ENCODE assay signal across 28 cellular contexts in genomic region chr20:16052406-16052805, GRCh38.
"Had no signal": no experiment of that assay in that cellular context is flagged by ENCODE, and none has a peak within 500 bp of the region (broad histone marks: within the 10 kb centered on the region; RNA-seq: fewer than 3 reads in every experiment).

No MANE protein-coding gene starts in this region.

- H3K36me3 ChIP-seq: esophagus squamous epithelium, gastrocnemius medialis, left ventricle myocardium inferior, sigmoid colon, thyroid gland, upper lobe of left lung, vagina had no signal

- H3K36me3 Mint-ChIP-seq: activated naive CD4-positive, alpha-beta T cell treated with anti-CD3 and anti-CD28 coated beads, Interleukin-2, amount 50 U/mL, for 24 hours; stimulated activated effector memory CD8-positive, alpha-beta T cell treated with anti-CD3 and anti-CD28 coated beads, Interleukin-12 subunit alpha, Interleukin-12 subunit beta, amount 100 ng/mL, for 72 hours had no signal

- H3K27me3 ChIP-seq: esophagus squamous epithelium, gastrocnemius medialis, hepatocyte, sigmoid colon, thyroid gland, upper lobe of left lung, vagina had no signal

- H3K9me3 ChIP-seq: esophagus squamous epithelium, gastrocnemius medialis, left ventricle myocardium inferior, sigmoid colon, thyroid gland, upper lobe of left lung, vagina had no signal

- DNase-seq: activated CD4-positive, alpha-beta T cell treated with anti-CD3 and anti-CD28 coated beads, Interleukin-2, amount 10 ng/mL, durations not matched to agents 7 days and 5 days; activated CD4-positive, CD25-positive, alpha-beta regulatory T cell treated with anti-CD3 and anti-CD28 coated beads, Interleukin-2, amount 50 U/mL, for 72 hours; activated CD8-positive, alpha-beta T cell treated with anti-CD3 and anti-CD28 coated beads for 36 hours; activated naive CD8-positive, alpha-beta T cell treated with anti-CD3 and anti-CD28 coated beads, Interleukin-2, amount 50 U/mL, for 24 hours; activated T-cell treated with anti-CD3 and anti-CD28 coated beads, Interleukin-2, amount 50 U/mL, for 48 hours; esophagus squamous epithelium; gastrocnemius medialis; islet precursor cell; left ventricle myocardium inferior; nephron progenitor cell; posterior cingulate gyrus; sigmoid colon; small intestine; stimulated activated CD4-positive, alpha-beta T cell treated with anti-CD3 and anti-CD28 coated beads, Interleukin-4, amount 100 ng/mL, for 24 hours; stimulated activated naive CD8-positive, alpha-beta T cell treated with anti-CD3 and anti-CD28 coated beads, Interleukin-15, amount 100 ng/mL, for 72 hours; substantia nigra; T-helper 2 cell; thyroid gland; upper lobe of left lung had no signal

- H3K4me1 Mint-ChIP-seq: activated CD4-positive, alpha-beta T cell treated with anti-CD3 and anti-CD28 coated beads, Interleukin-2, amount 10 ng/mL, durations not matched to agents 7 days and 5 days; activated naive CD4-positive, alpha-beta T cell treated with anti-CD3 and anti-CD28 coated beads, Interleukin-2, amount 50 U/mL, for 24 hours; activated naive CD8-positive, alpha-beta T cell treated with anti-CD3 and anti-CD28 coated beads, Interleukin-2, amount 50 U/mL, for 24 hours; central memory CD8-positive, alpha-beta T cell; nephron progenitor cell; stimulated activated effector memory CD8-positive, alpha-beta T cell treated with anti-CD3 and anti-CD28 coated beads, Interleukin-12 subunit alpha, Interleukin-12 subunit beta, amount 100 ng/mL, for 72 hours; stimulated activated naive CD8-positive, alpha-beta T cell treated with anti-CD3 and anti-CD28 coated beads, Interleukin-15, amount 100 ng/mL, for 72 hours had no signal

- H2AFZ ChIP-seq: hepatocyte had no signal

- H3K4me1 ChIP-seq: esophagus squamous epithelium, gastrocnemius medialis, left ventricle myocardium inferior, sigmoid colon, thyroid gland, upper lobe of left lung, vagina had no signal

- FAIRE-seq: bronchial epithelial cell, small intestine had no signal

- H3K4me2 ChIP-seq: hepatocyte had no signal

- H3K4me3 ChIP-seq: esophagus squamous epithelium, gastrocnemius medialis, hepatocyte, left ventricle myocardium inferior, lung, sigmoid colon, thyroid gland, upper lobe of left lung, vagina had no signal

- H3K4me3 Mint-ChIP-seq: activated CD4-positive, alpha-beta T cell treated with anti-CD3 and anti-CD28 coated beads, Interleukin-2, amount 10 ng/mL, durations not matched to agents 7 days and 5 days; activated CD8-positive, alpha-beta T cell treated with anti-CD3 and anti-CD28 coated beads for 36 hours; activated naive CD4-positive, alpha-beta T cell treated with anti-CD3 and anti-CD28 coated beads, Interleukin-2, amount 50 U/mL, for 24 hours; activated naive CD8-positive, alpha-beta T cell treated with anti-CD3 and anti-CD28 coated beads, Interleukin-2, amount 50 U/mL, for 24 hours; central memory CD8-positive, alpha-beta T cell; dendritic cell treated with granulocyte-macrophage colony-stimulating factor and Interleukin-4, amounts not matched to agents 40 ng/mL and 50 ng/mL, for 4 days; nephron progenitor cell; stimulated activated effector memory CD8-positive, alpha-beta T cell treated with anti-CD3 and anti-CD28 coated beads, Interleukin-12 subunit alpha, Interleukin-12 subunit beta, amount 100 ng/mL, for 72 hours; stimulated activated naive CD8-positive, alpha-beta T cell treated with anti-CD3 and anti-CD28 coated beads, Interleukin-15, amount 100 ng/mL, for 72 hours had no signal

- H3K27ac ChIP-seq: epithelial cell of prostate, esophagus squamous epithelium, gastrocnemius medialis, hepatocyte, left ventricle myocardium inferior, sigmoid colon, thyroid gland, upper lobe of left lung, vagina had no signal

- ATAC-seq: activated CD8-positive, alpha-beta T cell treated with anti-CD3 and anti-CD28 coated beads for 36 hours; activated naive CD8-positive, alpha-beta T cell treated with anti-CD3 and anti-CD28 coated beads, Interleukin-2, amount 50 U/mL, for 24 hours; gastrocnemius medialis; stimulated activated effector memory CD8-positive, alpha-beta T cell treated with anti-CD3 and anti-CD28 coated beads, Interleukin-12 subunit alpha, Interleukin-12 subunit beta, amount 100 ng/mL, for 72 hours; stimulated activated naive CD8-positive, alpha-beta T cell treated with anti-CD3 and anti-CD28 coated beads, Interleukin-15, amount 100 ng/mL, for 72 hours had no signal

- H3K9me3 Mint-ChIP-seq: activated CD4-positive, alpha-beta T cell treated with anti-CD3 and anti-CD28 coated beads, Interleukin-2, amount 10 ng/mL, durations not matched to agents 7 days and 5 days; activated CD8-positive, alpha-beta T cell treated with anti-CD3 and anti-CD28 coated beads for 36 hours; activated naive CD4-positive, alpha-beta T cell treated with anti-CD3 and anti-CD28 coated beads, Interleukin-2, amount 50 U/mL, for 24 hours; dendritic cell treated with granulocyte-macrophage colony-stimulating factor and Interleukin-4, amounts not matched to agents 40 ng/mL and 50 ng/mL, for 4 days; stimulated activated naive CD8-positive, alpha-beta T cell treated with anti-CD3 and anti-CD28 coated beads, Interleukin-15, amount 100 ng/mL, for 72 hours had no signal

- H3K27me3 Mint-ChIP-seq: activated CD4-positive, alpha-beta T cell treated with anti-CD3 and anti-CD28 coated beads, Interleukin-2, amount 10 ng/mL, durations not matched to agents 7 days and 5 days; activated CD8-positive, alpha-beta T cell treated with anti-CD3 and anti-CD28 coated beads for 36 hours; activated naive CD4-positive, alpha-beta T cell treated with anti-CD3 and anti-CD28 coated beads, Interleukin-2, amount 50 U/mL, for 24 hours; activated naive CD8-positive, alpha-beta T cell treated with anti-CD3 and anti-CD28 coated beads, Interleukin-2, amount 50 U/mL, for 24 hours; central memory CD8-positive, alpha-beta T cell; dendritic cell treated with granulocyte-macrophage colony-stimulating factor and Interleukin-4, amounts not matched to agents 40 ng/mL and 50 ng/mL, for 4 days; stimulated activated naive CD8-positive, alpha-beta T cell treated with anti-CD3 and anti-CD28 coated beads, Interleukin-15, amount 100 ng/mL, for 72 hours had no signal
